10 cellular contexts compared by ENCODE assay signal in the genomic region with DNA sequence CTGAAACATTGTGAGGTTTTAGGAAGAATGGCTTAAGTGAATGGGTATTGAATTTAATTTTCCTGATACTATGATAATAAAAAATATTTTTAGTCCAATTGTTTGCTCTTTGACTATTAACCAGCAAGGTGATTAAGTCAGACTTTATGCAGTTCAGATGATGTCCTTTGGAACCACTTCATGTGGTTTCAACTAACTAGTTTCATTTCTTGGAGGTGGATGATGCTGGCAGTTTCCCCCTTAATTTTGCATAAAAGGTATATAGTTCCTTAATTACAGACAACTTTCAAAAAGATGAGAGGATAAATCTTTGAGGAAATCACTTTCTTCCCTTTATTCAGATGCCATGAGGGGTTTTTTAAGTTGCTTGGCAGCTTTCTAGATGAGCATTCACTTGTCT.
DNase-seq lines count a peak whose midpoint lies in the region; ATAC-seq and TF ChIP-seq lines count a peak whose summit lies in the region.
"Had no signal": no experiment of that assay in that cellular context is flagged by ENCODE, and none has a peak within 500 bp of the region (broad histone marks: within the 10 kb centered on the region; RNA-seq: fewer than 3 reads in every experiment).

No MANE protein-coding gene starts in this region.

- peaks cover 15% of the 10 kb centered on the region for H3K4me1 Mint-ChIP-seq in activated CD8-positive, alpha-beta T cell treated with anti-CD3 and anti-CD28 coated beads for 36 hours (ENCODE audit: low read depth)
- H3K4me1 Mint-ChIP-seq in T-cell, result peaks cover 4 to 6% (median 5%) of the 10 kb centered on the region in 3 donors

- H3K27me3 ChIP-seq in DOHH2 (ENCODE audit: control insufficient read depth, low read length), result no peaks in the 10 kb centered on the region

- CTCF ChIA-PET in activated CD8-positive, alpha-beta T cell treated with anti-CD3 and anti-CD28 coated beads for 36 hours (lab: Charles Lee), result no interaction called here
- CTCF ChIA-PET in T-cell (lab: Charles Lee), result no interaction called here

- no peak for DNase-seq in activated CD8-positive, alpha-beta T cell treated with anti-CD3 and anti-CD28 coated beads for 36 hours
- DNase-seq in activated naive CD4-positive, alpha-beta T cell (lab: John Stamatoyannopoulos, UW), result no peak
- DNase-seq in T-cell (no peak), GM19240 (ENCODE audit: insufficient read length, low spot score) (no peak)
- DNase-seq: anterior cingulate cortex, NCI-H1694 treated with DMSO at 0.1 percent for 48 hours had no signal

- peak overlapping the region; percentile 47 for H3K4me3 ChIP-seq in DOHH2 (ENCODE audit: low read length)

- no peak overlapping the region for H3K27ac Mint-ChIP-seq in activated CD8-positive, alpha-beta T cell treated with anti-CD3 and anti-CD28 coated beads for 36 hours
- no peak overlapping the region for H3K27ac Mint-ChIP-seq in T-cell

- ATAC-seq in GM19463 (IDR thresholded peaks at IDR 0.05; ENCODE audit: unreplicated experiment) (peak; percentile 67), HG03280 (IDR thresholded peaks at IDR 0.05; ENCODE audit: unreplicated experiment) (peak; percentile 58), T-cell (replicated peaks in 1 of 4) (no peak), GM19328 (IDR thresholded peaks at IDR 0.05; ENCODE audit: unreplicated experiment) (no peak)
- ATAC-seq in activated CD8-positive, alpha-beta T cell treated with anti-CD3 and anti-CD28 coated beads for 36 hours, result peak; percentile 42

- peaks cover 5% of the 10 kb centered on the region; the same call in 1 of the 2 replicates for H3F3A ChIP-seq in DOHH2 (ENCODE audit: control insufficient read depth, insufficient read depth)

- peaks cover 37% of the 10 kb centered on the region for H3K4me1 ChIP-seq in DOHH2 (ENCODE audit: control insufficient read depth, low read length)

- no peaks in the 10 kb centered on the region for H3K27me3 Mint-ChIP-seq in activated CD8-positive, alpha-beta T cell treated with anti-CD3 and anti-CD28 coated beads for 36 hours
- H3K27me3 Mint-ChIP-seq in T-cell, result no peaks in the 10 kb centered on the region

- POLR2A ChIA-PET in activated CD8-positive, alpha-beta T cell treated with anti-CD3 and anti-CD28 coated beads for 36 hours (lab: Charles Lee), result no interaction called here
- POLR2A ChIA-PET in T-cell (lab: Charles Lee), result no interaction called here

- no peaks in the 10 kb centered on the region for H3K36me3 Mint-ChIP-seq in activated CD8-positive, alpha-beta T cell treated with anti-CD3 and anti-CD28 coated beads for 36 hours (ENCODE audit: low read depth)
- H3K36me3 Mint-ChIP-seq in T-cell, result peaks cover 7% of the 10 kb centered on the region

- H3K9me2 ChIP-seq in DOHH2 (replicated peaks; ENCODE audit: control insufficient read depth, low read length), result no peaks in the 10 kb centered on the region

- H3K9me3 Mint-ChIP-seq in activated CD8-positive, alpha-beta T cell treated with anti-CD3 and anti-CD28 coated beads for 36 hours, result peaks cover 6% of the 10 kb centered on the region
- H3K9me3 Mint-ChIP-seq in T-cell, result peaks cover 0 to 7% (median 4%) of the 10 kb centered on the region in 3 donors

- no peaks in the 10 kb centered on the region for H3K79me2 ChIP-seq in DOHH2 (ENCODE audit: control insufficient read depth, low read length)

- no peaks in the 10 kb centered on the region for H4K20me1 ChIP-seq in DOHH2 (ENCODE audit: control insufficient read depth, insufficient read depth, low read depth, low read length)

- intact Hi-C loops in activated CD8-positive, alpha-beta T cell treated with anti-CD3 and anti-CD28 coated beads for 36 hours (cut with micrococcal nuclease), result no loop called here

- H3K4me3 Mint-ChIP-seq in activated CD8-positive, alpha-beta T cell treated with anti-CD3 and anti-CD28 coated beads for 36 hours, result no peak overlapping the region
- H3K4me3 Mint-ChIP-seq in T-cell, result no peak overlapping the region

- H3K9me3 ChIP-seq in DOHH2 (ENCODE audit: control insufficient read depth, insufficient read depth, low read length), result no peaks in the 10 kb centered on the region

- peaks cover 6% of the 10 kb centered on the region; the same call in 1 of the 2 replicates for H3K36me3 ChIP-seq in DOHH2 (ENCODE audit: control insufficient read depth, low read length)

- TF ChIP-seq CTCF in DOHH2 (IDR thresholded peaks at IDR 0.05; ENCODE audit: low read depth, low read length, poor library complexity, severe bottlenecking), result no peak
- no peak for TF ChIP-seq CTCF in activated CD8-positive, alpha-beta T cell treated with anti-CD3 and anti-CD28 coated beads for 36 hours (IDR thresholded peaks at IDR 0.05)

- peak overlapping the region; percentile 64 for H3K4me2 ChIP-seq in DOHH2 (ENCODE audit: low read length)

- H3K27ac ChIP-seq in DOHH2 (ENCODE audit: low read depth, low read length), result peak overlapping the region; percentile 55

Comparison
In these comparisons a context has a peak if more than half of its experiments do, and no peak if none do; other contexts are left out.
1. ATAC-seq: peak in GM19463 (single experiment), HG03280 (single experiment) and activated CD8-positive, alpha-beta T cell treated with anti-CD3 and anti-CD28 coated beads for 36 hours (single experiment); none in T-cell (0 of 4) and GM19328 (single experiment).